11 cellular contexts compared by ENCODE assay signal in the genomic region with DNA sequence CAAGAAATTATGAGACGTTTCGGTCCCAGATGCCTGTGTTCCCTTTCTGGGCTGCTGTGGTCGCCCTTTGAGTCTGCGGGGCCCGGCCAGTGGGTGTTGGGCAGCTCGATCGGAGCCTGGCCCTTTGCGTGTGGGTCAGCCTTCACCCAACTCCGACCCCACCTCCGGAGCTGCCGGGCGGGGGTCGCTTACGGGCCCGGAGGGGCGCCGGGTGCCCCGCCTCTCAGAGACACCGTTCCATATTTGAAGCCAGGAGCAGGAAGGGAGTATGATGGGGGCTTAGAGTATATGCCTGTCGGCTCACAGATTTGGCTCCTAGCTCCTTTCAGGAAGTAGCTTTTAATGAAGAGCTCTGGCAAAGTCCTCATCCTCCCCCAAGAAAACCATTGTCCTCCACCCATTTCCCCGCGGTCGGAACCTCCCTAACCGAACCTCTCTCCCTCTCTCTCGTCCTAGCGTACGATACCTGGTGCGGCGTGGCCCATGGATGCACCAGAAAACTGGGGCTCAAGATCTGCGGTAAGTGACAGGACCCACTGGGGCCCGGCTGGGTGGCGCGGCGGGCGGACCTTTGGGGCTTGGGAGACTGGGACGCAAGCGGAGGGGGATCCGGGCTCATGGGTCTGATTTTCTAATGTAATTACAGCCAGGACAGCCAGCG. TPM values are rescaled to one million over a fixed set of nuclear protein-coding genes. Genes with fewer than 3 reads are reported as not detected.
DNase-seq lines count a peak whose midpoint lies in the region; ATAC-seq and TF ChIP-seq lines count a peak whose summit lies in the region.
"Had no signal": no experiment of that assay in that cellular context is flagged by ENCODE, and none has a peak within 500 bp of the region (broad histone marks: within the 10 kb centered on the region; RNA-seq: fewer than 3 reads in every experiment).

No MANE protein-coding gene starts in this region.

- peak overlapping the region; percentile 72 to 87 (median 81) for H3K4me3 Mint-ChIP-seq in T-cell

- ATAC-seq in SK-N-SH treated with all-trans-retinoic acid at 6 μM for 48 hours, result no peak
- ATAC-seq in T-cell (replicated peaks in 1 of 4), result no peak
- no peak for ATAC-seq in GM18502 (IDR thresholded peaks at IDR 0.05; ENCODE audit: poor library complexity, unreplicated experiment)

- no peak for TF ChIP-seq RAD21 in SK-N-SH (IDR thresholded peaks at IDR 0.05; ENCODE audit: low read length)

- H3K9me3 ChIP-seq in SK-N-SH, result no peaks in the 10 kb centered on the region
- no peaks in the 10 kb centered on the region for H3K9me3 ChIP-seq in esophagus muscularis mucosa
- H3K9me3 ChIP-seq in Peyer's patch, result peaks cover 0 to 6% (median 0%) of the 10 kb centered on the region in 4 donors

- 2% methylated on average over 32 of the region's 39 CpGs for WGBS in SK-N-SH (ENCODE audit: low lambda C conversion rate)
- WGBS in esophagus muscularis mucosa, result 11% methylated on average over 7 of the region's 39 CpGs

- H3K4me1 ChIP-seq in SK-N-SH (ENCODE audit: control insufficient read depth in 1 of 2, insufficient read depth in 2 of 2, low read depth in 1 of 2, low read length in 1 of 2), result peaks cover 0 to 37% of the 10 kb centered on the region in 2 experiments; a peak in 1 of 4 replicates
- peaks cover 62 to 68% (median 68%) of the 10 kb centered on the region in 4 donors for H3K4me1 ChIP-seq in esophagus muscularis mucosa
- H3K4me1 ChIP-seq in rectal smooth muscle tissue (ENCODE audit: control insufficient read depth, insufficient read depth, low read length), result peaks cover 15% of the 10 kb centered on the region
- peaks cover 13 to 67% (median 29%) of the 10 kb centered on the region in 4 donors for H3K4me1 ChIP-seq in Peyer's patch

- peaks cover 50 to 60% (median 55%) of the 10 kb centered on the region in 3 donors for H3K4me1 Mint-ChIP-seq in T-cell

- peak overlapping the region in 1 of 2 donors; percentile 31 for H3K27ac Mint-ChIP-seq in T-cell

- peak overlapping the region; percentile 12 to 31; a peak in 2 of 4 replicates for H3K4me3 ChIP-seq in SK-N-SH (ENCODE audit: low read depth in 2 of 2, low read length in 1 of 2)
- H3K4me3 ChIP-seq in esophagus muscularis mucosa, result peak overlapping the region; percentile 33 to 50 (median 49)
- peak overlapping the region; percentile 41 for H3K4me3 ChIP-seq in rectal smooth muscle tissue (ENCODE audit: low read length)
- H3K4me3 ChIP-seq in Peyer's patch, result peak overlapping the region in 2 of 4 donors; percentile 16 to 20

- no peak overlapping the region for H3K9ac ChIP-seq in SK-N-SH
- H3K9ac ChIP-seq in rectal smooth muscle tissue (ENCODE audit: low read length), result no peak overlapping the region

- peaks cover 77 to 91% of the 10 kb centered on the region in 2 donors for H3K27me3 Mint-ChIP-seq in T-cell

- no peak for TF ChIP-seq CTCF in SK-N-SH (IDR thresholded peaks at IDR 0.05)
- no peak for TF ChIP-seq CTCF in esophagus muscularis mucosa (IDR thresholded peaks at IDR 0.05)
- no peak for TF ChIP-seq CTCF in Peyer's patch (IDR thresholded peaks at IDR 0.05)

- H3K36me3 ChIP-seq in SK-N-SH (replicated peaks in 1 of 2; ENCODE audit: control insufficient read depth in 1 of 2, insufficient read depth in 2 of 2, low read length in 1 of 2), result no peaks in the 10 kb centered on the region
- no peaks in the 10 kb centered on the region for H3K36me3 ChIP-seq in esophagus muscularis mucosa
- no peaks in the 10 kb centered on the region for H3K36me3 ChIP-seq in rectal smooth muscle tissue (ENCODE audit: control insufficient read depth, insufficient read depth, low read length)
- H3K36me3 ChIP-seq in Peyer's patch, result no peaks in the 10 kb centered on the region

- peak overlapping the region; percentile 69 for H3K4me2 ChIP-seq in SK-N-SH

- no peaks in the 10 kb centered on the region for H4K20me1 ChIP-seq in SK-N-SH (ENCODE audit: insufficient read depth)

- no peaks in the 10 kb centered on the region for H3K36me3 Mint-ChIP-seq in T-cell

- TF ChIP-seq EP300 in SK-N-SH (IDR thresholded peaks at IDR 0.05; ENCODE audit: borderline replicate concordance in 1 of 2, low read depth in 1 of 2, low read length in 1 of 2) (no peak), esophagus muscularis mucosa (IDR thresholded peaks at IDR 0.05) (no peak)

- CTCF ChIA-PET in SK-N-SH (lab: Yijun Ruan, JAX) (interaction anchor here (0.7 to 8.0 kb wide), 18 partner anchors 8 to 591 kb away, joined by 3 to 67 read pairs (median 5); partner anchors contain the start of genes GAD1 and GORASP2), T-cell (lab: Charles Lee) (interaction anchor here (0.6 to 1.4 kb wide), 4 partner anchors 51 to 461 kb away, joined by 3 to 6 read pairs (median 4); no protein-coding TSS in a partner anchor)

- intact Hi-C loops in esophagus muscularis mucosa (cut with DNase I), result no loop called here

- no peaks in the 10 kb centered on the region for H3F3A ChIP-seq in SK-N-SH (replicated peaks; ENCODE audit: insufficient read depth)

- no peaks in the 10 kb centered on the region for H3K9me3 Mint-ChIP-seq in T-cell

- no peaks in the 10 kb centered on the region for H3K79me2 ChIP-seq in SK-N-SH (ENCODE audit: insufficient read depth)

- H3K27me3 ChIP-seq in SK-N-SH (ENCODE audit: insufficient read depth) (peaks cover 87% of the 10 kb centered on the region), esophagus muscularis mucosa (peaks cover 0 to 99% (median 66%) of the 10 kb centered on the region in 4 donors), rectal smooth muscle tissue (ENCODE audit: control insufficient read depth, insufficient read depth, low read length) (peaks cover 71% of the 10 kb centered on the region), Peyer's patch (peaks cover 0 to 71% of the 10 kb centered on the region in 2 donors)

- DNase-seq in SK-N-SH (no peak), T-cell (peak in 1 of 34 experiments; percentile 8), esophagus muscularis mucosa (ENCODE audit: extremely low spot score) (no peak), substantia nigra (lab: John Stamatoyannopoulos, UW) (no peak), Peyer's patch (no peak)
- DNase-seq: small intestine had no signal

- H3K9me2 ChIP-seq in SK-N-SH, result no peaks in the 10 kb centered on the region

- H2AFZ ChIP-seq in SK-N-SH (ENCODE audit: low read depth), result no peak overlapping the region

- no peak overlapping the region for H3K27ac ChIP-seq in SK-N-SH (ENCODE audit: low read depth in 2 of 2, low read length in 1 of 2)
- H3K27ac ChIP-seq in esophagus muscularis mucosa (replicated peaks in 1 of 4), result no peak overlapping the region
- H3K27ac ChIP-seq in rectal smooth muscle tissue (ENCODE audit: low read depth, low read length), result no peak overlapping the region
- no peak overlapping the region for H3K27ac ChIP-seq in substantia nigra (ENCODE audit: low read depth, low read length, poor library complexity, severe bottlenecking)
- H3K27ac ChIP-seq in Peyer's patch, result no peak overlapping the region
- H3K27ac ChIP-seq: RWPE1 had no signal

- POLR2A ChIA-PET in SK-N-SH (lab: Yijun Ruan, JAX) (no interaction called here), T-cell (lab: Charles Lee) (interaction anchor here in 1 of 2 donors (0.6 kb wide), 1 partner anchor 41 kb away, joined by 12 read pairs; no protein-coding TSS in a partner anchor)

- TF ChIP-seq POLR2A in esophagus muscularis mucosa (IDR thresholded peaks at IDR 0.05; ENCODE audit: low read depth), result no peak
- TF ChIP-seq POLR2A in Peyer's patch (IDR thresholded peaks at IDR 0.05), result no peak

TF ChIP-seq in SK-N-SH, 30 proteins besides CTCF, POLR2A, EP300 and RAD21:
- no peak for TF ChIP-seq GABPA (IDR thresholded peaks at IDR 0.05; ENCODE audit: low read depth)
- no peak for TF ChIP-seq IRF3 (IDR thresholded peaks at IDR 0.05; ENCODE audit: low read depth, low read length)
- peak; percentile 24; the same call in 1 of the 2 replicates for TF ChIP-seq EZH2phosphoT487 (IDR thresholded peaks at IDR 0.05; ENCODE audit: borderline replicate concordance, low read depth)
- TF ChIP-seq FOXM1 (IDR thresholded peaks at IDR 0.05; ENCODE audit: low read depth), result no peak
- TF ChIP-seq TAF1 (IDR thresholded peaks at IDR 0.05; ENCODE audit: borderline replicate concordance, low read depth, low read length), result no peak

TF ChIP-seq in SK-N-SH treated with all-trans-retinoic acid at 6 μM for 48 hours, 23 proteins besides CTCF, POLR2A, EP300 and RAD21 (continues in another document):
- no peak for TF ChIP-seq ESRRG (CRISPR knock-in tag; IDR thresholded peaks at IDR 0.05)
- TF ChIP-seq, protein P1, sequence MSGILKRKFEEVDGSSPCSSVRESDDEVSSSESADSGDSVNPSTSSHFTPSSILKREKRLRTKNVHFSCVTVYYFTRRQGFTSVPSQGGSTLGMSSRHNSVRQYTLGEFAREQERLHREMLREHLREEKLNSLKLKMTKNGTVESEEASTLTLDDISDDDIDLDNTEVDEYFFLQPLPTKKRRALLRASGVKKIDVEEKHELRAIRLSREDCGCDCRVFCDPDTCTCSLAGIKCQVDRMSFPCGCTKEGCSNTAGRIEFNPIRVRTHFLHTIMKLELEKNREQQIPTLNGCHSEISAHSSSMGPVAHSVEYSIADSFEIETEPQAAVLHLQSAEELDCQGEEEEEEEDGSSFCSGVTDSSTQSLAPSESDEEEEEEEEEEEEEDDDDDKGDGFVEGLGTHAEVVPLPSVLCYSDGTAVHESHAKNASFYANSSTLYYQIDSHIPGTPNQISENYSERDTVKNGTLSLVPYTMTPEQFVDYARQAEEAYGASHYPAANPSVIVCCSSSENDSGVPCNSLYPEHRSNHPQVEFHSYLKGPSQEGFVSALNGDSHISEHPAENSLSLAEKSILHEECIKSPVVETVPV (CRISPR knock-in tag; IDR thresholded peaks at IDR 0.05), result no peak
- no peak for TF ChIP-seq CREB5 (CRISPR knock-in tag; IDR thresholded peaks at IDR 0.05; ENCODE audit: low read depth)
- no peak for TF ChIP-seq TCF4 (CRISPR knock-in tag; IDR thresholded peaks at IDR 0.05; ENCODE audit: borderline replicate concordance)

RNA-seq across cellular contexts. Expression of gene GAD1, which starts 5.1 kb away (rescaled TPM):
- polyA plus RNA-seq in SK-N-SH (2012; rRNA removed), result 0.20 and 0.63 TPM in 2 replicates
- 0.31 and 0.39 TPM in 2 replicates for polyA plus RNA-seq in SK-N-SH (2012; cell fraction: cytosol; rRNA removed)
- 0.85 and 1.2 TPM in 2 replicates for polyA plus RNA-seq in SK-N-SH (2012; cell fraction: nucleus; rRNA removed)
- total RNA-seq in T-cell (under 1 TPM in 1 of 5 donors, not detected in 4; 0.09 TPM), esophagus muscularis mucosa (not detected), Peyer's patch (not detected)
- total RNA-seq: left lobe of liver had no signal

RNA-seq across cellular contexts. Expression of gene ERICH2, which starts 51.6 kb away (rescaled TPM):
- not detected in 2 replicates for polyA plus RNA-seq in SK-N-SH (2012; rRNA removed)
- polyA plus RNA-seq in SK-N-SH (2012; cell fraction: cytosol; rRNA removed), result not detected in 2 replicates
- not detected in 2 replicates for polyA plus RNA-seq in SK-N-SH (2012; cell fraction: nucleus; rRNA removed)
- total RNA-seq in T-cell (not detected), esophagus muscularis mucosa (1 to 10 TPM in 1 of 4 donors, not detected in 3; 1.7 TPM), Peyer's patch (not detected)
